In genomic region chr1:145720878-145721671, GRCh38 we compare ENCODE assay signal across 1 cellular context.
TF ChIP-seq lines count a peak whose summit lies in the region.

No MANE protein-coding gene starts in this region.

TF ChIP-seq in HepG2, 621 proteins besides CTCF, POLR2A, EP300 and RAD21 (continued from another document and continues in another):
- TF ChIP-seq, protein P1, sequence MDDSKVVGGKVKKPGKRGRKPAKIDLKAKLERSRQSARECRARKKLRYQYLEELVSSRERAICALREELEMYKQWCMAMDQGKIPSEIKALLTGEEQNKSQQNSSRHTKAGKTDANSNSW (CRISPR knock-in tag; IDR thresholded peaks at IDR 0.05; ENCODE audit: borderline replicate concordance): no peak
- TF ChIP-seq GATAD1 (CRISPR knock-in tag; IDR thresholded peaks at IDR 0.05): no peak
- TF ChIP-seq SRF (IDR thresholded peaks at IDR 0.05; ENCODE audit: low read depth, low read length): no peak
- TF ChIP-seq IKZF5 (CRISPR knock-in tag; IDR thresholded peaks at IDR 0.05): peak; percentile 26; the same call in 1 of the 2 replicates
- TF ChIP-seq XRCC5 (optimal IDR thresholded peaks at IDR 0.05; ENCODE audit: low read length): peak; percentile 38
- peak; percentile 51; the same call in 1 of the 2 replicates for TF ChIP-seq ZNF788 (CRISPR knock-in tag; IDR thresholded peaks at IDR 0.05; ENCODE audit: borderline replicate concordance)
- no peak for TF ChIP-seq WIZ (CRISPR knock-in tag; IDR thresholded peaks at IDR 0.05)
- TF ChIP-seq MXI1 (IDR thresholded peaks at IDR 0.05; ENCODE audit: borderline replicate concordance, low read depth, low read length): peak; percentile 37; the same call in 1 of the 3 replicates
- TF ChIP-seq HNRNPUL1 (IDR thresholded peaks at IDR 0.05; ENCODE audit: low read depth, low read length): no peak
- no peak for TF ChIP-seq REL (CRISPR knock-in tag; conservative IDR thresholded peaks at IDR 0.05)
- TF ChIP-seq CBX5 (CRISPR knock-in tag; IDR thresholded peaks at IDR 0.05; ENCODE audit: borderline replicate concordance): peak; percentile 52; the same call in 1 of the 2 replicates
- TF ChIP-seq ZNF550 (CRISPR knock-in tag; IDR thresholded peaks at IDR 0.05; ENCODE audit: borderline replicate concordance): no peak
- peak; percentile 63; the same call in 1 of the 2 replicates for TF ChIP-seq ZNF138 (CRISPR knock-in tag; IDR thresholded peaks at IDR 0.05; ENCODE audit: low read depth)
- TF ChIP-seq FOSL2 (CRISPR knock-in tag; IDR thresholded peaks at IDR 0.05): peak; percentile 9; the same call in 1 of the 2 replicates
- no peak for TF ChIP-seq TMF1 (CRISPR knock-in tag; IDR thresholded peaks at IDR 0.05; ENCODE audit: low read depth)
- no peak for TF ChIP-seq ZNF780A (CRISPR knock-in tag; IDR thresholded peaks at IDR 0.05)
- peak; percentile 42; the same call in 1 of the 2 replicates for TF ChIP-seq ZFX (CRISPR knock-in tag; IDR thresholded peaks at IDR 0.05; ENCODE audit: low read depth)
- TF ChIP-seq, protein P2, sequence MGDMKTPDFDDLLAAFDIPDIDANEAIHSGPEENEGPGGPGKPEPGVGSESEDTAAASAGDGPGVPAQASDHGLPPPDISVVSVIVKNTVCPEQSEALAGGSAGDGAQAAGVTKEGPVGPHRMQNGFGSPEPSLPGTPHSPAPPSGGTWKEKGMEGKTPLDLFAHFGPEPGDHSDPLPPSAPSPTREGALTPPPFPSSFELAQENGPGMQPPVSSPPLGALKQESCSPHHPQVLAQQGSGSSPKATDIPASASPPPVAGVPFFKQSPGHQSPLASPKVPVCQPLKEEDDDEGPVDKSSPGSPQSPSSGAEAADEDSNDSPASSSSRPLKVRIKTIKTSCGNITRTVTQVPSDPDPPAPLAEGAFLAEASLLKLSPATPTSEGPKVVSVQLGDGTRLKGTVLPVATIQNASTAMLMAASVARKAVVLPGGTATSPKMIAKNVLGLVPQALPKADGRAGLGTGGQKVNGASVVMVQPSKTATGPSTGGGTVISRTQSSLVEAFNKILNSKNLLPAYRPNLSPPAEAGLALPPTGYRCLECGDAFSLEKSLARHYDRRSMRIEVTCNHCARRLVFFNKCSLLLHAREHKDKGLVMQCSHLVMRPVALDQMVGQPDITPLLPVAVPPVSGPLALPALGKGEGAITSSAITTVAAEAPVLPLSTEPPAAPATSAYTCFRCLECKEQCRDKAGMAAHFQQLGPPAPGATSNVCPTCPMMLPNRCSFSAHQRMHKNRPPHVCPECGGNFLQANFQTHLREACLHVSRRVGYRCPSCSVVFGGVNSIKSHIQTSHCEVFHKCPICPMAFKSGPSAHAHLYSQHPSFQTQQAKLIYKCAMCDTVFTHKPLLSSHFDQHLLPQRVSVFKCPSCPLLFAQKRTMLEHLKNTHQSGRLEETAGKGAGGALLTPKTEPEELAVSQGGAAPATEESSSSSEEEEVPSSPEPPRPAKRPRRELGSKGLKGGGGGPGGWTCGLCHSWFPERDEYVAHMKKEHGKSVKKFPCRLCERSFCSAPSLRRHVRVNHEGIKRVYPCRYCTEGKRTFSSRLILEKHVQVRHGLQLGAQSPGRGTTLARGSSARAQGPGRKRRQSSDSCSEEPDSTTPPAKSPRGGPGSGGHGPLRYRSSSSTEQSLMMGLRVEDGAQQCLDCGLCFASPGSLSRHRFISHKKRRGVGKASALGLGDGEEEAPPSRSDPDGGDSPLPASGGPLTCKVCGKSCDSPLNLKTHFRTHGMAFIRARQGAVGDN (CRISPR knock-in tag; IDR thresholded peaks at IDR 0.05): peak; percentile 83
- TF ChIP-seq SP1 (IDR thresholded peaks at IDR 0.05): no peak
- TF ChIP-seq SP1 (CRISPR knock-in tag; IDR thresholded peaks at IDR 0.05): no peak
- TF ChIP-seq ZNF549 (CRISPR knock-in tag; IDR thresholded peaks at IDR 0.05): no peak
- TF ChIP-seq, protein P3, sequence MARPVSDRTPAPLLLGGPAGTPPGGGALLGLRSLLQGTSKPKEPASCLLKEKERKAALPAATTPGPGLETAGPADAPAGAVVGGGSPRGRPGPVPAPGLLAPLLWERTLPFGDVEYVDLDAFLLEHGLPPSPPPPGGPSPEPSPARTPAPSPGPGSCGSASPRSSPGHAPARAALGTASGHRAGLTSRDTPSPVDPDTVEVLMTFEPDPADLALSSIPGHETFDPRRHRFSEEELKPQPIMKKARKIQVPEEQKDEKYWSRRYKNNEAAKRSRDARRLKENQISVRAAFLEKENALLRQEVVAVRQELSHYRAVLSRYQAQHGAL (CRISPR knock-in tag; IDR thresholded peaks at IDR 0.05; ENCODE audit: not compliant biosample characterization): no peak
- TF ChIP-seq, protein P4, sequence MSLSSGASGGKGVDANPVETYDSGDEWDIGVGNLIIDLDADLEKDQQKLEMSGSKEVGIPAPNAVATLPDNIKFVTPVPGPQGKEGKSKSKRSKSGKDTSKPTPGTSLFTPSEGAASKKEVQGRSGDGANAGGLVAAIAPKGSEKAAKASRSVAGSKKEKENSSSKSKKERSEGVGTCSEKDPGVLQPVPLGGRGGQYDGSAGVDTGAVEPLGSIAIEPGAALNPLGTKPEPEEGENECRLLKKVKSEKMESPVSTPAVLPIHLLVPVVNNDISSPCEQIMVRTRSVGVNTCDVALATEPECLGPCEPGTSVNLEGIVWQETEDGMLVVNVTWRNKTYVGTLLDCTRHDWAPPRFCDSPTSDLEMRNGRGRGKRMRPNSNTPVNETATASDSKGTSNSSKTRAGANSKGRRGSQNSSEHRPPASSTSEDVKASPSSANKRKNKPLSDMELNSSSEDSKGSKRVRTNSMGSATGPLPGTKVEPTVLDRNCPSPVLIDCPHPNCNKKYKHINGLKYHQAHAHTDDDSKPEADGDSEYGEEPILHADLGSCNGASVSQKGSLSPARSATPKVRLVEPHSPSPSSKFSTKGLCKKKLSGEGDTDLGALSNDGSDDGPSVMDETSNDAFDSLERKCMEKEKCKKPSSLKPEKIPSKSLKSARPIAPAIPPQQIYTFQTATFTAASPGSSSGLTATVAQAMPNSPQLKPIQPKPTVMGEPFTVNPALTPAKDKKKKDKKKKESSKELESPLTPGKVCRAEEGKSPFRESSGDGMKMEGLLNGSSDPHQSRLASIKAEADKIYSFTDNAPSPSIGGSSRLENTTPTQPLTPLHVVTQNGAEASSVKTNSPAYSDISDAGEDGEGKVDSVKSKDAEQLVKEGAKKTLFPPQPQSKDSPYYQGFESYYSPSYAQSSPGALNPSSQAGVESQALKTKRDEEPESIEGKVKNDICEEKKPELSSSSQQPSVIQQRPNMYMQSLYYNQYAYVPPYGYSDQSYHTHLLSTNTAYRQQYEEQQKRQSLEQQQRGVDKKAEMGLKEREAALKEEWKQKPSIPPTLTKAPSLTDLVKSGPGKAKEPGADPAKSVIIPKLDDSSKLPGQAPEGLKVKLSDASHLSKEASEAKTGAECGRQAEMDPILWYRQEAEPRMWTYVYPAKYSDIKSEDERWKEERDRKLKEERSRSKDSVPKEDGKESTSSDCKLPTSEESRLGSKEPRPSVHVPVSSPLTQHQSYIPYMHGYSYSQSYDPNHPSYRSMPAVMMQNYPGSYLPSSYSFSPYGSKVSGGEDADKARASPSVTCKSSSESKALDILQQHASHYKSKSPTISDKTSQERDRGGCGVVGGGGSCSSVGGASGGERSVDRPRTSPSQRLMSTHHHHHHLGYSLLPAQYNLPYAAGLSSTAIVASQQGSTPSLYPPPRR (CRISPR knock-in tag; IDR thresholded peaks at IDR 0.05; ENCODE audit: borderline replicate concordance): no peak
- 0 out of 2 replicates have a peak, but pooled peaks have one; percentile 22 for TF ChIP-seq ELF1 (CRISPR knock-in tag; IDR thresholded peaks at IDR 0.05)
- TF ChIP-seq PAX8 (CRISPR knock-in tag; IDR thresholded peaks at IDR 0.05; ENCODE audit: borderline replicate concordance): no peak
- no peak for TF ChIP-seq HOMEZ (CRISPR knock-in tag; IDR thresholded peaks at IDR 0.05; ENCODE audit: low read depth)
- TF ChIP-seq IRX3 (CRISPR knock-in tag; IDR thresholded peaks at IDR 0.05; ENCODE audit: borderline replicate concordance, low read depth): no peak
- TF ChIP-seq, protein P5, sequence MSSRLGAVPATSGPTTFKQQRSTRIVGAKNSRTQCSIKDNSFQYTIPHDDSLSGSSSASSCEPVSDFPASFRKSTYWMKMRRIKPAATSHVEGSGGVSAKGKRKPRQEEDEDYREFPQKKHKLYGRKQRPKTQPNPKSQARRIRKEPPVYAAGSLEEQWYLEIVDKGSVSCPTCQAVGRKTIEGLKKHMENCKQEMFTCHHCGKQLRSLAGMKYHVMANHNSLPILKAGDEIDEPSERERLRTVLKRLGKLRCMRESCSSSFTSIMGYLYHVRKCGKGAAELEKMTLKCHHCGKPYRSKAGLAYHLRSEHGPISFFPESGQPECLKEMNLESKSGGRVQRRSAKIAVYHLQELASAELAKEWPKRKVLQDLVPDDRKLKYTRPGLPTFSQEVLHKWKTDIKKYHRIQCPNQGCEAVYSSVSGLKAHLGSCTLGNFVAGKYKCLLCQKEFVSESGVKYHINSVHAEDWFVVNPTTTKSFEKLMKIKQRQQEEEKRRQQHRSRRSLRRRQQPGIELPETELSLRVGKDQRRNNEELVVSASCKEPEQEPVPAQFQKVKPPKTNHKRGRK (CRISPR knock-in tag; IDR thresholded peaks at IDR 0.05): no peak
- TF ChIP-seq ZNF34 (CRISPR knock-in tag; IDR thresholded peaks at IDR 0.05; ENCODE audit: borderline replicate concordance): no peak
- TF ChIP-seq MEF2D (CRISPR knock-in tag; IDR thresholded peaks at IDR 0.05): no peak
- TF ChIP-seq U2AF2 (IDR thresholded peaks at IDR 0.05; ENCODE audit: low read depth, low read length): no peak
- TF ChIP-seq KDM5A (IDR thresholded peaks at IDR 0.05; ENCODE audit: borderline replicate concordance, low read length): no peak
- 0 out of 2 replicates have a peak, but pooled peaks have one; percentile 35 for TF ChIP-seq RCOR2 (CRISPR knock-in tag; IDR thresholded peaks at IDR 0.05)
- peak; percentile 48; the same call in 1 of the 2 replicates for TF ChIP-seq MYC (CRISPR knock-in tag; IDR thresholded peaks at IDR 0.05; ENCODE audit: borderline replicate concordance)
- TF ChIP-seq HDAC1 (CRISPR knock-in tag; IDR thresholded peaks at IDR 0.05): peak; percentile 37
- no peak for TF ChIP-seq ZNF10 (CRISPR knock-in tag; IDR thresholded peaks at IDR 0.05; ENCODE audit: borderline replicate concordance, low read depth)
- no peak for TF ChIP-seq ZFY (CRISPR knock-in tag; IDR thresholded peaks at IDR 0.05)
- no peak for TF ChIP-seq ZNF30 (CRISPR knock-in tag; IDR thresholded peaks at IDR 0.05)
- no peak for TF ChIP-seq ZNF354B (CRISPR knock-in tag; IDR thresholded peaks at IDR 0.05)
- no peak for TF ChIP-seq YEATS2 (CRISPR knock-in tag; IDR thresholded peaks at IDR 0.05; ENCODE audit: borderline replicate concordance)
- no peak for TF ChIP-seq ELF3 (CRISPR knock-in tag; IDR thresholded peaks at IDR 0.05)
- TF ChIP-seq MED13 (CRISPR knock-in tag; IDR thresholded peaks at IDR 0.05): 0 out of 2 replicates have a peak, but pooled peaks have one; percentile 35
- TF ChIP-seq DR1 (CRISPR knock-in tag; IDR thresholded peaks at IDR 0.05): no peak
- no peak for TF ChIP-seq RFXAP (CRISPR knock-in tag; IDR thresholded peaks at IDR 0.05; ENCODE audit: borderline replicate concordance)
- no peak for TF ChIP-seq NONO (IDR thresholded peaks at IDR 0.05)
- no peak for TF ChIP-seq NONO (CRISPR knock-in tag; conservative IDR thresholded peaks at IDR 0.05)
- no peak for TF ChIP-seq HHEX (CRISPR knock-in tag; IDR thresholded peaks at IDR 0.05)
- 0 out of 2 replicates have a peak, but pooled peaks have one; percentile 22 for TF ChIP-seq ZNF709 (CRISPR knock-in tag; IDR thresholded peaks at IDR 0.05)
- no peak for TF ChIP-seq ZNF589 (CRISPR knock-in tag; conservative IDR thresholded peaks at IDR 0.05)
- TF ChIP-seq MXD1 (CRISPR knock-in tag; IDR thresholded peaks at IDR 0.05): 0 out of 2 replicates have a peak, but pooled peaks have one; percentile 23
- TF ChIP-seq, protein P6, sequence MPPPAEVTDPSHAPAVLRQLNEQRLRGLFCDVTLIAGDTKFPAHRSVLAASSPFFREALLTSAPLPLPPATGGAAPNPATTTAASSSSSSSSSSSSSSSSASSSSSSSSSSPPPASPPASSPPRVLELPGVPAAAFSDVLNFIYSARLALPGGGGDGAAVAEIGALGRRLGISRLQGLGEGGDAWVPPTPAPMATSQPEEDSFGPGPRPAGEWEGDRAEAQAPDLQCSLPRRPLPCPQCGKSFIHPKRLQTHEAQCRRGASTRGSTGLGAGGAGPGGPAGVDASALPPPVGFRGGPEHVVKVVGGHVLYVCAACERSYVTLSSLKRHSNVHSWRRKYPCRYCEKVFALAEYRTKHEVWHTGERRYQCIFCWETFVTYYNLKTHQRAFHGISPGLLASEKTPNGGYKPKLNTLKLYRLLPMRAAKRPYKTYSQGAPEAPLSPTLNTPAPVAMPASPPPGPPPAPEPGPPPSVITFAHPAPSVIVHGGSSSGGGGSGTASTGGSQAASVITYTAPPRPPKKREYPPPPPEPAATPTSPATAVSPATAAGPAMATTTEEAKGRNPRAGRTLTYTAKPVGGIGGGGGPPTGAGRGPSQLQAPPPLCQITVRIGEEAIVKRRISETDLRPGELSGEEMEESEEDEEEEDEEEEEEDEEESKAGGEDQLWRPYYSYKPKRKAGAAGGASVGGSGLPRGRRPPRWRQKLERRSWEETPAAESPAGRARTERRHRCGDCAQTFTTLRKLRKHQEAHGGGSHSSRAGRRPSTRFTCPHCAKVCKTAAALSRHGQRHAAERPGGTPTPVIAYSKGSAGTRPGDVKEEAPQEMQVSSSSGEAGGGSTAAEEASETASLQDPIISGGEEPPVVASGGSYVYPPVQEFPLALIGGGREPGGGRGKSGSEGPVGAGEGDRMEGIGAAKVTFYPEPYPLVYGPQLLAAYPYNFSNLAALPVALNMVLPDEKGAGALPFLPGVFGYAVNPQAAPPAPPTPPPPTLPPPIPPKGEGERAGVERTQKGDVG (CRISPR knock-in tag; IDR thresholded peaks at IDR 0.05; ENCODE audit: borderline replicate concordance): 0 out of 2 replicates have a peak, but pooled peaks have one; percentile 47
